In the genomic region with DNA sequence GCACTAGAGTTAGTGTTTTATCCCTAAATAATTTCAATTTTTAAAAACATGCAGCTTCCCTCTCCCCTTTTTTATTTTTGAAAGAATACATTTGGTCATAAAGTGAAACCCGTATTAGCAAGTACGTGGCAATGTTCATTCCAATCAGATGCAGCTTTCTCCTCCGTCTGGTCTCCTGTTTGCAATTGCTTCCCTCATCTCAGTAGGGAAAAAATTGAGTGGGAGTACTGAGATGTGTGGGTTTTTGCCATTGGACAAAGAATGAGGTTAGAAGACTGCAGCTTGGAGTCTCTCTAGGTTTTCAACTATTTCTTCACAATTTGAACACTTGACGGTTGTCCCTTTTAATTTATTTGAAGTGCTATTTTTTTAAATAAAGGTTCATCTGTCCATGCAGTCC, we compare ENCODE assay signal across 7 cellular contexts. TPM values are rescaled to one million over a fixed set of nuclear protein-coding genes. Genes with fewer than 3 reads are reported as not detected.
A peak's percentile ranks its signal among the peaks of the same experiment; 100 is the strongest.
DNase-seq lines count a peak whose midpoint lies in the region; TF ChIP-seq lines count a peak whose summit lies in the region.
"Not testable (repeated sequence)": the region's sequence is repeated elsewhere in the genome, so short reads cannot be mapped to it uniquely, and the experiment has no call there.

No MANE protein-coding gene starts in this region.

- H3K4me3 ChIP-seq in AG10803 (ENCODE audit: low read length); adipocyte (ENCODE audit: low read length); fibroblast of pulmonary artery (replicated peaks; ENCODE audit: low read depth, low read length); left ventricle myocardium inferior: not testable (repeated sequence)

- H3K27ac Mint-ChIP-seq in HFFc6: peak overlapping the region; percentile 73
- peak overlapping the region; percentile 45 for H3K27ac Mint-ChIP-seq in chondrocyte (ENCODE audit: unreplicated experiment)
- H3K27ac Mint-ChIP-seq in nephron: peak overlapping the region; percentile 23 to 86 (median 71)

- DNase-seq in AG10803 (ENCODE audit: low read depth) (peak; percentile 47), adipocyte (ENCODE audit: low read depth) (peak; percentile 47), fibroblast of pulmonary artery (ENCODE audit: low read depth) (peak; percentile 24)
- DNase-seq in HFFc6; chondrocyte (ENCODE audit: low spot score); left ventricle myocardium inferior: not testable (repeated sequence)

- peaks cover 39% of the 10 kb centered on the region for H3K36me3 Mint-ChIP-seq in HFFc6 (ENCODE audit: low read depth)
- H3K36me3 Mint-ChIP-seq in chondrocyte (ENCODE audit: low read depth): peaks cover 24% of the 10 kb centered on the region
- peaks cover 57% of the 10 kb centered on the region for H3K36me3 Mint-ChIP-seq in nephron (ENCODE audit: low read depth)

- H3K4me1 ChIP-seq in adipocyte (ENCODE audit: control insufficient read depth, insufficient read depth, low read length): peaks cover 20% of the 10 kb centered on the region
- H3K4me1 ChIP-seq in left ventricle myocardium inferior: peaks cover 23% of the 10 kb centered on the region

- not testable (repeated sequence) for H3K9me3 Mint-ChIP-seq in HFFc6; chondrocyte (ENCODE audit: low read depth); nephron

- not testable (repeated sequence) for H3K27me3 ChIP-seq in adipocyte (replicated peaks; ENCODE audit: control insufficient read depth, insufficient read depth, low read length); left ventricle myocardium inferior (ENCODE audit: low read depth)

- intact Hi-C loops in left ventricle myocardium inferior (cut with micrococcal nuclease): not testable (repeated sequence)

- H3K9ac ChIP-seq in adipocyte (ENCODE audit: low read length): not testable (repeated sequence)

- peak overlapping the region; percentile 51 for H3K27ac ChIP-seq in left ventricle myocardium inferior (replicated peaks)

- H3K9me3 ChIP-seq in adipocyte (ENCODE audit: control insufficient read depth, low read length); left ventricle myocardium inferior (replicated peaks): not testable (repeated sequence)

- H3K4me3 Mint-ChIP-seq in HFFc6: peak overlapping the region; percentile 24
- H3K4me3 Mint-ChIP-seq in chondrocyte (ENCODE audit: unreplicated experiment); nephron: not testable (repeated sequence)

- H3K4me1 Mint-ChIP-seq in HFFc6 (ENCODE audit: low read depth) (peaks cover 51% of the 10 kb centered on the region), chondrocyte (ENCODE audit: low read depth) (peaks cover 33% of the 10 kb centered on the region), nephron (peaks cover 44% of the 10 kb centered on the region)

- not testable (repeated sequence) for H3K27me3 Mint-ChIP-seq in HFFc6 (ENCODE audit: insufficient read depth); chondrocyte (ENCODE audit: low read depth); nephron (ENCODE audit: low read depth)

- not testable (repeated sequence) for TF ChIP-seq CTCF in AG10803 (conservative IDR thresholded peaks at IDR 0.05; ENCODE audit: low read length); HFFc6 (IDR thresholded peaks at IDR 0.05); chondrocyte (IDR thresholded peaks at IDR 0.05); fibroblast of pulmonary artery (IDR thresholded peaks at IDR 0.05; ENCODE audit: low read length, missing control alignments); left ventricle myocardium inferior (IDR thresholded peaks at IDR 0.05; ENCODE audit: borderline replicate concordance); nephron (IDR thresholded peaks at IDR 0.05; ENCODE audit: unreplicated experiment in 3 of 3)

- peaks cover 51% of the 10 kb centered on the region for H3K36me3 ChIP-seq in adipocyte (ENCODE audit: control insufficient read depth, insufficient read depth, low read length, severe bottlenecking)
- H3K36me3 ChIP-seq in left ventricle myocardium inferior: peaks cover 65% of the 10 kb centered on the region

RNA-seq across cellular contexts. Expression of a gene that starts 14.4 kb away (rescaled TPM):
- 100 to 1,000 TPM; 255 to 313 (median 279) TPM for total RNA-seq in HFFc6 (2021; fragmentation: NEBNext Ultra II Directional; extraction: Animal tissue kit (Norgen Biotek cat#: 25700))
- total RNA-seq in chondrocyte (347 to 378 TPM (median 353 TPM) in 3 replicates), left ventricle myocardium inferior (22.8 TPM)

Comparison
In these comparisons a context has a peak if more than half of its experiments do, and no peak if none do; other contexts are left out.
1. RNA of a gene that starts 14.4 kb away (total RNA-seq): 347 to 378 TPM in chondrocyte and 255 to 313 TPM in HFFc6; 22.8 TPM in left ventricle myocardium inferior (single experiment); every median in the first group is over 10 times any median in the second.
2. Peak in every context shown above with its lines, with median percentiles within 50 percentile points of each other: H3K27ac Mint-ChIP-seq.